8 cellular contexts compared by ENCODE assay signal in the genomic region with DNA sequence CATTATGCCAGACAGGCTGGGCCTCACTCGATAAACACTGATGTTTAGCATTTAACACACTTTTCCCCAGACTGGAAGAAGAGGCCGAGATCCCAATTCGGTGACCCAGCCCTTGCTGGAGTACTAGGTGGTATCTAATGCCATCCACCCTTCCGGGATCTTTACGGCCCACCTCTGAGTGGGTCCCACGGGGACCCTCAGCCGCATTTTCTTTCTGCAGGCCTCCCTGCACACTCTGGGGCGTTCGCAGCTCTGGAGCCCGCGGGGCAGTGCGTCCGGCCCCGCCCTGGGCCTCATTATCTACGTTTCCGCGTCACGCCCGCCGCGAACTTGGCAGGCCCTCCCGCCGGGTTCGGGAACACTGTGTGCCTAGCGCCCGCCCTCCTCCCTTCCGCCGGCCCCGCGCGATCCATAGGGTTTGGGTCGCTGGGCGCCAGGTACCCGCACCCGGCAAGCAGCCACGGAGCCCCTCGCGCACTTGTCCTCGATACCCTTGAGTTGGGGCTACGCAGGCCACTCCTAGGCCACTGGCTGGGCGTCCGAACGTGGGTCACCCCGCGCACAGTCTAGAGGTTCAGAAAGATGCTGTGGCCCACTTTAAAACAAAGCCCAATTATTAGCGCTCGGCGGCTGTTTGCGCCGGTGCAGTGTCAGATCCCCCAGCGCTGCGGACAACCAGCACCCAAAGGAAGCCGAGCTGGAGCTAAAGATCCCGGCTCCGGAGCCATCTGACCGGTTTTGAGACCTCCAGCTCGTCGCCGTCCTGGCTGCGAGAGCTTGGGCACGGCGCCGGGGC. TPM values are rescaled to one million over a fixed set of nuclear protein-coding genes. Genes with fewer than 3 reads are reported as not detected.
DNase-seq lines count a peak whose midpoint lies in the region; ATAC-seq and TF ChIP-seq lines count a peak whose summit lies in the region.

No MANE protein-coding gene starts in this region.

- no peaks in the 10 kb centered on the region for H3K27me3 Mint-ChIP-seq in activated CD4-positive, alpha-beta T cell treated with anti-CD3 and anti-CD28 coated beads for 36 hours

- no peaks in the 10 kb centered on the region for H4K20me1 ChIP-seq in OCI-LY7 (ENCODE audit: insufficient read depth, low read length)

- peaks cover 0 to 26% of the 10 kb centered on the region in 2 donors for H3K27me3 ChIP-seq in left lung

- intact Hi-C loops in activated CD4-positive, alpha-beta T cell treated with anti-CD3 and anti-CD28 coated beads for 36 hours (cut with DNase I, micrococcal nuclease) = loop anchor here (1.0 to 5.0 kb wide), 9 partner anchors 18 to 679 kb away; partner anchors contain the start of genes URB1 (in 2 of the 2), CFAP298 (in 1 of the 2), MIS18A (in 1 of the 2) and SCAF4 (in 1 of the 2)
- intact Hi-C loops in left lung (cut with DNase I) = loop anchor here in 1 of 2 donors (10.0 kb wide), 1 partner anchor 73 kb away; no protein-coding TSS in a partner anchor
- intact Hi-C loops in OCI-LY7 (cut with micrococcal nuclease; ENCODE audit: unreplicated experiment) = no loop called here

- DNase-seq in AG08396 (ENCODE audit: low spot score) (peak; percentile 75), LHCN-M2 (ENCODE audit: low read depth) (peak; percentile 60), left lung (peak; percentile 84 to 93), OCI-LY7 (ENCODE audit: low spot score) (no peak)
- DNase-seq in activated CD4-positive, alpha-beta T cell treated with anti-CD3 and anti-CD28 coated beads for 36 hours = peak; percentile 80
- DNase-seq in stimulated activated CD4-positive, alpha-beta T cell treated with anti-CD3 and anti-CD28 coated beads, Interleukin-1b, Interleukin-23, amount 100 ng/mL, for 24 hours (ENCODE audit: low read depth in 4 of 4, low spot score in 1 of 4) = peak; percentile 41 to 66 (median 53)

- CTCF ChIA-PET in activated CD4-positive, alpha-beta T cell treated with anti-CD3 and anti-CD28 coated beads for 36 hours (lab: Charles Lee) = interaction anchor here (0.7 to 3.0 kb wide), 4 partner anchors 9 to 190 kb away, joined by 3 to 20 read pairs (median 10); no protein-coding TSS in a partner anchor
- CTCF ChIA-PET in OCI-LY7 (lab: Charles Lee; ENCODE audit: unreplicated experiment) = no interaction called here

- H3K4me1 ChIP-seq in left lung (peaks cover 17 to 44% of the 10 kb centered on the region in 2 donors), OCI-LY7 (ENCODE audit: insufficient read depth, low read length, poor library complexity, severe bottlenecking) (no peaks in the 10 kb centered on the region)

- no peaks in the 10 kb centered on the region for H3K79me2 ChIP-seq in OCI-LY7 (ENCODE audit: insufficient read depth, low read depth, low read length)

- H3K36me3 ChIP-seq in left lung (no peaks in the 10 kb centered on the region), OCI-LY7 (ENCODE audit: insufficient read depth, low read length) (no peaks in the 10 kb centered on the region)

- peaks cover 28% of the 10 kb centered on the region for H3K4me1 Mint-ChIP-seq in activated CD4-positive, alpha-beta T cell treated with anti-CD3 and anti-CD28 coated beads for 36 hours

- peak overlapping the region; percentile 97 for H3K27ac Mint-ChIP-seq in activated CD4-positive, alpha-beta T cell treated with anti-CD3 and anti-CD28 coated beads for 36 hours

- peak overlapping the region; percentile 94 for H3K4me3 Mint-ChIP-seq in activated CD4-positive, alpha-beta T cell treated with anti-CD3 and anti-CD28 coated beads for 36 hours

- no peak overlapping the region for H3K4me2 ChIP-seq in OCI-LY7 (ENCODE audit: low read length)

- H2AFZ ChIP-seq in OCI-LY7 (ENCODE audit: low read length) = no peak overlapping the region

- BruUV-seq in OCI-LY7 (replicated peaks; lab: Mats Ljungman, UMichigan) = no TSS peak

- TF ChIP-seq CTCF in left lung (IDR thresholded peaks at IDR 0.05) (no peak), OCI-LY7 (conservative IDR thresholded peaks at IDR 0.05; ENCODE audit: low read length) (no peak)

- H3K9me2 ChIP-seq in OCI-LY7 (ENCODE audit: insufficient read depth, low read length) = no peaks in the 10 kb centered on the region

- H3K9me3 ChIP-seq in left lung (no peaks in the 10 kb centered on the region), OCI-LY7 (ENCODE audit: low read length) (no peaks in the 10 kb centered on the region)

- ATAC-seq in activated CD4-positive, alpha-beta T cell treated with anti-CD3 and anti-CD28 coated beads for 36 hours = peak; percentile 64
- peak; percentile 75 for ATAC-seq in left lung
- ATAC-seq in HG03439 (IDR thresholded peaks at IDR 0.05; ENCODE audit: unreplicated experiment) = no peak

- peak overlapping the region; percentile 98 for H3K27ac ChIP-seq in cingulate gyrus (ENCODE audit: low read depth, low read length)
- peak overlapping the region; percentile 96 to 98 for H3K27ac ChIP-seq in left lung
- no peak overlapping the region for H3K27ac ChIP-seq in OCI-LY7 (ENCODE audit: low read depth, low read length, poor library complexity, severe bottlenecking)

- no peaks in the 10 kb centered on the region for H3K9me3 Mint-ChIP-seq in activated CD4-positive, alpha-beta T cell treated with anti-CD3 and anti-CD28 coated beads for 36 hours (ENCODE audit: low read depth)

- H3K36me3 Mint-ChIP-seq in activated CD4-positive, alpha-beta T cell treated with anti-CD3 and anti-CD28 coated beads for 36 hours (ENCODE audit: low read depth) = peaks cover 21% of the 10 kb centered on the region

- H3K4me3 ChIP-seq in left lung (peak overlapping the region; percentile 74 to 75), OCI-LY7 (ENCODE audit: low read depth, low read length, poor library complexity, severe bottlenecking) (no peak overlapping the region)

- POLR2A ChIA-PET in activated CD4-positive, alpha-beta T cell treated with anti-CD3 and anti-CD28 coated beads for 36 hours (lab: Charles Lee) = interaction anchor here (0.8 to 1.3 kb wide), 2 partner anchors 8 to 19 kb away, joined by 3 to 11 read pairs; no protein-coding TSS in a partner anchor
- POLR2A ChIA-PET in OCI-LY7 (lab: Charles Lee) = no interaction called here

RNA-seq across cellular contexts. Expression of gene EVA1C, which starts 0.9 kb away (rescaled TPM):
- total RNA-seq in LHCN-M2 (2014; rRNA removed) (2.2 and 3.2 TPM in 2 replicates), left lung (10 to 100 TPM; 21.8 to 29.8 TPM), OCI-LY7 (2022) (not detected in 2 replicates)
- 2.1 TPM for polyA plus RNA-seq in LHCN-M2 (2012)
- total RNA-seq in activated CD4-positive, alpha-beta T cell treated with anti-CD3 and anti-CD28 coated beads for 36 hours = 10 to 100 TPM in 1 of 2 experiments, 1 to 10 TPM in 1; 9.3 to 10.4 TPM
- total RNA-seq in OCI-LY7 (2014; rRNA removed; shearing (Covaris generic)) = not detected in 2 replicates

RNA-seq across cellular contexts. Expression of gene URB1, which starts 18.8 kb away (rescaled TPM):
- total RNA-seq in LHCN-M2 (2014; rRNA removed) (19.9 and 22.6 TPM in 2 replicates), left lung (10 to 100 TPM; 13.7 to 15.7 TPM), OCI-LY7 (2022) (23.4 and 25.4 TPM in 2 replicates)
- polyA plus RNA-seq in LHCN-M2 (2012) = 10.7 TPM
- total RNA-seq in activated CD4-positive, alpha-beta T cell treated with anti-CD3 and anti-CD28 coated beads for 36 hours = 10 to 100 TPM; 24.6 to 28.5 TPM
- total RNA-seq in OCI-LY7 (2014; rRNA removed; shearing (Covaris generic)) = 19.4 and 20.8 TPM in 2 replicates
